In the genomic region with DNA sequence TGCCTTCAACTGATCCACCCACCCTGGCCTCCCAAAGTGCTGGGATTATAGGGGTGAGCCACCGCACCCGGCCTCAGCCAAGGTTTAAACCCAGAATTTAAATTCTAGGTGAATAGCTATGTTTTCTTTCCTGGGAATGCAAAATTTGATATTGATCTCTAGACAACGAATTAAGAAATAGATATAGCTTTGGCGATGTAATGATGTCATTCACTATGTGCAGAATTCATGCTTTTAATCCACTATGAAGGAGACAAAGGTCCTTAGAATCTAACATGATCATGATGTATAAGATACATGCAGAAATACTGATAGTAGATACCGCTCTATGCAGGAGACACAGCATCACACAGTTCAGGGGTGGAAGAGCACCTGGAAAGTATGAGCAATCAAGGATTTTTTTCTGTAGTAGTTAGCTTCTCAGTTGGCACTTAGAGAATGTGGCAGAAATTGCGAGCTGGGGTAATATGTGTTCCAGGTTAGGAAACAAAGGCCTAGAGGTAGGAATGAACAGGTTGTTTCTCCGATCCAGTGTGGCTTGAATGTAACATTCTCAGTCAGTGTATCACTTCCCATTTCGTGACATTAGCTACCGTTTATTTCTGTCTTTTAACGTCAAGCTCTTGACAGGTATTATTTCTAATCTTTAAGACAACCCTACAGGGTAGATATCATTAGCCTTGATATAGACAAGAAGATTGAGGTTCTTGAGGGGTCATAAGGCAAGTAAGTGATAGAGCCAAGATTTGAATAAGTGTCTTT, we compare ENCODE assay signal across 14 cellular contexts. TPM values are rescaled to one million over a fixed set of nuclear protein-coding genes. Genes with fewer than 3 reads are reported as not detected.
DNase-seq lines count a peak whose midpoint lies in the region; ATAC-seq and TF ChIP-seq lines count a peak whose summit lies in the region.
"Had no signal": no experiment of that assay in that cellular context is flagged by ENCODE, and none has a peak within 500 bp of the region (broad histone marks: within the 10 kb centered on the region; RNA-seq: fewer than 3 reads in every experiment).

No MANE protein-coding gene starts in this region.

- H3K9me2 ChIP-seq in OCI-LY1 (ENCODE audit: low read depth, low read length): no peaks in the 10 kb centered on the region

- H3K4me3 Mint-ChIP-seq in activated T-cell treated with anti-CD3 and anti-CD28 coated beads, Interleukin-2, amount 50 U/mL, for 72 hours: peak overlapping the region in 1 of 2 donors; percentile 69
- H3K4me3 Mint-ChIP-seq in dendritic cell treated with granulocyte-macrophage colony-stimulating factor and Interleukin-4, amounts not matched to agents 40 ng/mL and 50 ng/mL, for 4 days: no peak overlapping the region
- H3K4me3 Mint-ChIP-seq in stimulated activated naive B cell treated with anti-CD40 and anti-IgM and Interleukin-4, amounts not matched to agents 10 μg/mL and 1 μg/mL and 100 μg/mL, for 72 hours: peak overlapping the region; percentile 70 to 76

- no peak for TF ChIP-seq CTCF in OCI-LY1 (IDR thresholded peaks at IDR 0.05; ENCODE audit: low read length)

- peaks cover 34% of the 10 kb centered on the region for H3K4me1 ChIP-seq in OCI-LY1 (ENCODE audit: insufficient read depth, low read length, severe bottlenecking)

- H3K27ac Mint-ChIP-seq in activated T-cell treated with anti-CD3 and anti-CD28 coated beads, Interleukin-2, amount 50 U/mL, for 72 hours: peak overlapping the region; percentile 4
- peak overlapping the region; percentile 82 for H3K27ac Mint-ChIP-seq in dendritic cell treated with granulocyte-macrophage colony-stimulating factor and Interleukin-4, amounts not matched to agents 40 ng/mL and 50 ng/mL, for 4 days
- peak overlapping the region; percentile 96 for H3K27ac Mint-ChIP-seq in stimulated activated naive B cell treated with anti-CD40 and anti-IgM and Interleukin-4, amounts not matched to agents 10 μg/mL and 1 μg/mL and 100 μg/mL, for 72 hours

- H3K4me1 Mint-ChIP-seq in activated T-cell treated with anti-CD3 and anti-CD28 coated beads, Interleukin-2, amount 50 U/mL, for 72 hours (ENCODE audit: low read depth): peaks cover 38% of the 10 kb centered on the region
- peaks cover 44% of the 10 kb centered on the region for H3K4me1 Mint-ChIP-seq in dendritic cell treated with granulocyte-macrophage colony-stimulating factor and Interleukin-4, amounts not matched to agents 40 ng/mL and 50 ng/mL, for 4 days (ENCODE audit: low read depth)
- H3K4me1 Mint-ChIP-seq in stimulated activated naive B cell treated with anti-CD40 and anti-IgM and Interleukin-4, amounts not matched to agents 10 μg/mL and 1 μg/mL and 100 μg/mL, for 72 hours: peaks cover 33 to 54% of the 10 kb centered on the region in 2 donors

- no peaks in the 10 kb centered on the region for H4K20me1 ChIP-seq in OCI-LY1 (ENCODE audit: insufficient read depth, low read length)

- H3K27ac ChIP-seq in OCI-LY1 (ENCODE audit: low read depth, low read length, poor library complexity, severe bottlenecking): peak overlapping the region; percentile 55
- H3K27ac ChIP-seq: thoracic aorta had no signal

- no peaks in the 10 kb centered on the region for H3K9me3 ChIP-seq in OCI-LY1 (ENCODE audit: low read length)
- H3K9me3 ChIP-seq: thoracic aorta had no signal

- peak overlapping the region; percentile 41; the same call in 1 of the 2 replicates for H3K4me2 ChIP-seq in OCI-LY1 (ENCODE audit: low read length)

- H3K27me3 Mint-ChIP-seq in activated T-cell treated with anti-CD3 and anti-CD28 coated beads, Interleukin-2, amount 50 U/mL, for 72 hours (ENCODE audit: low read depth): no peaks in the 10 kb centered on the region
- H3K27me3 Mint-ChIP-seq in dendritic cell treated with granulocyte-macrophage colony-stimulating factor and Interleukin-4, amounts not matched to agents 40 ng/mL and 50 ng/mL, for 4 days: no peaks in the 10 kb centered on the region
- no peaks in the 10 kb centered on the region for H3K27me3 Mint-ChIP-seq in stimulated activated naive B cell treated with anti-CD40 and anti-IgM and Interleukin-4, amounts not matched to agents 10 μg/mL and 1 μg/mL and 100 μg/mL, for 72 hours

- H3K36me3 ChIP-seq in OCI-LY1 (ENCODE audit: insufficient read depth, low read length): no peaks in the 10 kb centered on the region
- H3K36me3 ChIP-seq: thoracic aorta had no signal

- no peak for DNase-seq in activated T-cell treated with anti-CD3 and anti-CD28 coated beads, Interleukin-2, amount 50 U/mL, for 72 hours
- DNase-seq in activated T-cell treated with anti-CD3 and anti-CD28 coated beads for 4 hours (no peak), amygdala (lab: John Stamatoyannopoulos, UW) (no peak)
- no peak for DNase-seq in stimulated activated naive B cell treated with anti-CD40 and anti-IgM and Interleukin-4, amounts not matched to agents 10 μg/mL and 1 μg/mL and 100 μg/mL, for 72 hours
- DNase-seq in activated CD4-positive, CD25-positive, alpha-beta regulatory T cell (lab: John Stamatoyannopoulos, UW): no peak
- DNase-seq: activated CD8-positive, alpha-beta memory T cell treated with anti-CD3 and anti-CD28 coated beads for 24 hours; activated naive CD4-positive, alpha-beta T cell treated with anti-CD3 and anti-CD28 coated beads for 36 hours; effector CD8-positive, alpha-beta T cell; NCI-H2081; NCI-H526 treated with DMSO at 0.1 percent for 48 hours had no signal

- H3K4me3 ChIP-seq in OCI-LY1 (ENCODE audit: low read depth, low read length, poor library complexity, severe bottlenecking): no peak overlapping the region
- H3K4me3 ChIP-seq: thoracic aorta had no signal

- H3K27me3 ChIP-seq in OCI-LY1 (ENCODE audit: insufficient read depth, low read length): no peaks in the 10 kb centered on the region

- H3K79me2 ChIP-seq in OCI-LY1 (ENCODE audit: insufficient read depth, low read length): peaks cover 19% of the 10 kb centered on the region

- ATAC-seq in activated T-cell treated with anti-CD3 and anti-CD28 coated beads, Interleukin-2, amount 50 U/mL, for 72 hours (replicated peaks in 1 of 2): no peak
- ATAC-seq in stimulated activated naive B cell treated with anti-CD40 and anti-IgM and Interleukin-4, amounts not matched to agents 10 μg/mL and 1 μg/mL and 100 μg/mL, for 72 hours (replicated peaks): peak; percentile 24 to 27
- ATAC-seq in HG03025 (IDR thresholded peaks at IDR 0.05; ENCODE audit: low FRiP score, unreplicated experiment): no peak

- peaks cover 0 to 1% of the 10 kb centered on the region in 2 donors for H3K9me3 Mint-ChIP-seq in activated T-cell treated with anti-CD3 and anti-CD28 coated beads, Interleukin-2, amount 50 U/mL, for 72 hours
- no peaks in the 10 kb centered on the region for H3K9me3 Mint-ChIP-seq in dendritic cell treated with granulocyte-macrophage colony-stimulating factor and Interleukin-4, amounts not matched to agents 40 ng/mL and 50 ng/mL, for 4 days
- no peaks in the 10 kb centered on the region for H3K9me3 Mint-ChIP-seq in stimulated activated naive B cell treated with anti-CD40 and anti-IgM and Interleukin-4, amounts not matched to agents 10 μg/mL and 1 μg/mL and 100 μg/mL, for 72 hours
- H3K9me3 Mint-ChIP-seq: activated naive CD4-positive, alpha-beta T cell treated with anti-CD3 and anti-CD28 coated beads for 36 hours had no signal

- intact Hi-C loops in dendritic cell treated with granulocyte-macrophage colony-stimulating factor and Interleukin-4, amounts not matched to agents 40 ng/mL and 50 ng/mL, for 4 days (cut with micrococcal nuclease): no loop called here

- H3K9ac ChIP-seq in OCI-LY1 (ENCODE audit: low read length): peak overlapping the region; percentile 8; the same call in 1 of the 2 replicates

- H2AFZ ChIP-seq in OCI-LY1 (ENCODE audit: low read length): peak overlapping the region; percentile 98

- no peaks in the 10 kb centered on the region for H3F3A ChIP-seq in OCI-LY1 (ENCODE audit: insufficient read depth, low read length)

- H3K36me3 Mint-ChIP-seq in activated T-cell treated with anti-CD3 and anti-CD28 coated beads, Interleukin-2, amount 50 U/mL, for 72 hours (ENCODE audit: insufficient read depth in 2 of 2): no peaks in the 10 kb centered on the region
- peaks cover 18% of the 10 kb centered on the region for H3K36me3 Mint-ChIP-seq in dendritic cell treated with granulocyte-macrophage colony-stimulating factor and Interleukin-4, amounts not matched to agents 40 ng/mL and 50 ng/mL, for 4 days (ENCODE audit: low read depth)
- no peaks in the 10 kb centered on the region for H3K36me3 Mint-ChIP-seq in stimulated activated naive B cell treated with anti-CD40 and anti-IgM and Interleukin-4, amounts not matched to agents 10 μg/mL and 1 μg/mL and 100 μg/mL, for 72 hours

RNA-seq across cellular contexts. Expression of gene CEP350, which starts 3.0 kb away (rescaled TPM):
- 10 to 100 TPM; 60.6 to 63.7 TPM for total RNA-seq in activated T-cell treated with anti-CD3 and anti-CD28 coated beads, Interleukin-2, amount 50 U/mL, for 72 hours

Comparison
In these comparisons a context has a peak if more than half of its experiments do, and no peak if none do; other contexts are left out.
1. ATAC-seq: peak in stimulated activated naive B cell treated with anti-CD40 and anti-IgM and Interleukin-4, amounts not matched to agents 10 μg/mL and 1 μg/mL and 100 μg/mL, for 72 hours (2 of 2); none in activated T-cell treated with anti-CD3 and anti-CD28 coated beads, Interleukin-2, amount 50 U/mL, for 72 hours (0 of 2) and HG03025 (single experiment).
2. H3K27ac Mint-ChIP-seq: peak in every context shown above with its lines; median percentile 96 in stimulated activated naive B cell treated with anti-CD40 and anti-IgM and Interleukin-4, amounts not matched to agents 10 μg/mL and 1 μg/mL and 100 μg/mL, for 72 hours; 82 in dendritic cell treated with granulocyte-macrophage colony-stimulating factor and Interleukin-4, amounts not matched to agents 40 ng/mL and 50 ng/mL, for 4 days; 4 in activated T-cell treated with anti-CD3 and anti-CD28 coated beads, Interleukin-2, amount 50 U/mL, for 72 hours.